In the genomic region with DNA sequence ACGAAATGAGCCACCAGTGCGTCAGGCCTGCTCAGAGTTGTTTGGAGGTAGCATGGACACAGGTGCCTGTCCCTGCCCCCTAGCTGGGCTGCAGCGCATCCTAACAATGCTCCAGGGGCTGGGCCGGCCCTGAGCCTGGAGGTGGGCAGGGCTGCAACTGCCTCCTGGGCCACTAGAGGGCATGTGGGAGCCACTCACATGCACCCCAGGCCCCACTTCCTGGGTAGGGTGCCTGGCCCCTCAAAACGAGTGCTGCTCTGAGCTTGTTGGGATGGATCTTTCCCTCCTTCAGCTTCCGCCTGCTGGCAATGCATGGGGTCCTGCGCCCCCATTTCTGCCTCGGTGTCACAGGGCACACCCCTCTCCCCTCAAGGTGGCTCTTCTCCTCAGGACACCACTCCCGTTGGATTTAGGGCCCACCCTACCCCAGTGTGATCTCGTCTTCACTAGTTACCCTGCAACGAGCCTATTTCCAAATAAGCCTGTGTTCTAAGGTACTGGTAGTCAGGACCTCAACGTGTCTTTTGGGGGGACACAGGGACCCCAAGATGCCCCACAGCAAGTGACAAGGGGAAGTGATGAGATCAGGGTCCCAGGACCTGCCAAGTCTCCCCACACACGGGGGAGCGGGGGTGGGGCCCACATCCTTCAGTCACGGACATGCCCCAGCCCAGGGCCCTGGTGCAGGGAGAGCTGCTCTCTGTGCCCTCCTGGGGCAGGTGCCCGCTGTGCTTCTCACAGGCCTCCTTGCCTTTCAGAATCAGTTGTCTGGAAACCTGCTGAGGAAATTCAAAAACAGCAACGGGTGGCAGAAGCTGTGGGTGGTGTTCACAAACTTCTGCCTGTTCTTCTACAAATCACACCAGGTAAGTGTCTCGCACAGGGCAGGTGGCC, we compare ENCODE assay signal across 8 cellular contexts.
DNase-seq lines count a peak whose midpoint lies in the region; ATAC-seq and TF ChIP-seq lines count a peak whose summit lies in the region.

No MANE protein-coding gene starts in this region.

- CTCF ChIA-PET in activated CD4-positive, alpha-beta T cell treated with anti-CD3 and anti-CD28 coated beads for 36 hours (lab: Charles Lee): interaction anchor here (0.6 to 6.0 kb wide), 39 partner anchors 9 to 687 kb away, joined by 3 to 103 read pairs (median 4); partner anchors contain the start of gene STK24

- peaks cover 15% of the 10 kb centered on the region for H3K4me1 Mint-ChIP-seq in activated CD4-positive, alpha-beta T cell treated with anti-CD3 and anti-CD28 coated beads for 36 hours
- H3K4me1 Mint-ChIP-seq in chondrocyte (ENCODE audit: low read depth): peaks cover 54% of the 10 kb centered on the region

- POLR2A ChIA-PET in activated CD4-positive, alpha-beta T cell treated with anti-CD3 and anti-CD28 coated beads for 36 hours (lab: Charles Lee): interaction anchor here (1.0 kb wide), 1 partner anchor 9 kb away, joined by 3 read pairs; no protein-coding TSS in a partner anchor

- no peak overlapping the region for H3K4me3 ChIP-seq in lower lobe of right lung

- DNase-seq in NK-92 treated with Interleukin-12 subunit alpha and Interleukin-12 subunit beta, amount 100 ng/mL, for 24 hours (lab: John Stamatoyannopoulos, UW): peak; percentile 47
- DNase-seq in NK-92 (lab: John Stamatoyannopoulos, UW; ENCODE audit: unreplicated experiment) (no peak), NCI-H1930 (lab: John Stamatoyannopoulos, UW) (peak; percentile 55 to 64), chondrocyte (ENCODE audit: low spot score) (no peak), lower lobe of right lung (peak; percentile 81)
- peak; percentile 89 for DNase-seq in activated CD4-positive, alpha-beta T cell treated with anti-CD3 and anti-CD28 coated beads for 36 hours
- DNase-seq in stimulated activated CD8-positive, alpha-beta memory T cell treated with anti-CD3 and anti-CD28 coated beads, Interleukin-15, amount 100 ng/mL, for 48 hours (ENCODE audit: low read depth in 2 of 2): peak; percentile 50 to 66

- TF ChIP-seq CTCF in chondrocyte (IDR thresholded peaks at IDR 0.05) (peak; percentile 95), lower lobe of right lung (IDR thresholded peaks at IDR 0.05) (peak; percentile 98)

- peaks cover 60% of the 10 kb centered on the region for H3K36me3 ChIP-seq in lower lobe of right lung

- intact Hi-C loops in activated CD4-positive, alpha-beta T cell treated with anti-CD3 and anti-CD28 coated beads for 36 hours (cut with DNase I, micrococcal nuclease): loop anchor here (1.0 to 5.0 kb wide), 4 partner anchors 208 to 588 kb away; no protein-coding TSS in a partner anchor
- intact Hi-C loops in lower lobe of right lung (cut with DNase I): loop anchor here (10.0 kb wide), 1 partner anchor 209 kb away; no protein-coding TSS in a partner anchor

- peak overlapping the region; percentile 88 for H3K27ac Mint-ChIP-seq in activated CD4-positive, alpha-beta T cell treated with anti-CD3 and anti-CD28 coated beads for 36 hours
- H3K27ac Mint-ChIP-seq in chondrocyte (ENCODE audit: unreplicated experiment): peak overlapping the region; percentile 82

- peaks cover 10% of the 10 kb centered on the region for H3K4me1 ChIP-seq in lower lobe of right lung

- no peaks in the 10 kb centered on the region for H3K27me3 Mint-ChIP-seq in activated CD4-positive, alpha-beta T cell treated with anti-CD3 and anti-CD28 coated beads for 36 hours
- H3K27me3 Mint-ChIP-seq in chondrocyte (ENCODE audit: low read depth): no peaks in the 10 kb centered on the region

- H3K36me3 Mint-ChIP-seq in activated CD4-positive, alpha-beta T cell treated with anti-CD3 and anti-CD28 coated beads for 36 hours (ENCODE audit: low read depth): peaks cover 10% of the 10 kb centered on the region
- H3K36me3 Mint-ChIP-seq in chondrocyte (ENCODE audit: low read depth): peaks cover 33% of the 10 kb centered on the region

- ATAC-seq in HG02763 (IDR thresholded peaks at IDR 0.05; ENCODE audit: unreplicated experiment): peak; percentile 87
- ATAC-seq in activated CD4-positive, alpha-beta T cell treated with anti-CD3 and anti-CD28 coated beads for 36 hours: peak; percentile 95
- peak; percentile 89 to 91 for ATAC-seq in lower lobe of right lung

- no peaks in the 10 kb centered on the region for H3K27me3 ChIP-seq in lower lobe of right lung (ENCODE audit: low read depth)

- H3K9me3 ChIP-seq in lower lobe of right lung: no peaks in the 10 kb centered on the region

- peak overlapping the region; percentile 4 for H3K27ac ChIP-seq in lower lobe of right lung

- H3K4me3 Mint-ChIP-seq in activated CD4-positive, alpha-beta T cell treated with anti-CD3 and anti-CD28 coated beads for 36 hours: no peak overlapping the region
- no peak overlapping the region for H3K4me3 Mint-ChIP-seq in chondrocyte (ENCODE audit: unreplicated experiment)

- H3K9me3 Mint-ChIP-seq in activated CD4-positive, alpha-beta T cell treated with anti-CD3 and anti-CD28 coated beads for 36 hours (ENCODE audit: low read depth): no peaks in the 10 kb centered on the region
- no peaks in the 10 kb centered on the region for H3K9me3 Mint-ChIP-seq in chondrocyte (ENCODE audit: low read depth)

Comparison
In these comparisons a context has a peak if more than half of its experiments do, and no peak if none do; other contexts are left out.
1. DNase-seq: peak in NK-92 treated with Interleukin-12 subunit alpha and Interleukin-12 subunit beta, amount 100 ng/mL, for 24 hours (single experiment), NCI-H1930 (2 of 2), activated CD4-positive, alpha-beta T cell treated with anti-CD3 and anti-CD28 coated beads for 36 hours (single experiment), lower lobe of right lung (single experiment) and stimulated activated CD8-positive, alpha-beta memory T cell treated with anti-CD3 and anti-CD28 coated beads, Interleukin-15, amount 100 ng/mL, for 48 hours (2 of 2); none in NK-92 (single experiment) and chondrocyte (single experiment).
2. Peak in every context shown above with its lines, with median percentiles within 50 percentile points of each other: ATAC-seq.